1 cellular context compared by ENCODE assay signal in the genomic region with DNA sequence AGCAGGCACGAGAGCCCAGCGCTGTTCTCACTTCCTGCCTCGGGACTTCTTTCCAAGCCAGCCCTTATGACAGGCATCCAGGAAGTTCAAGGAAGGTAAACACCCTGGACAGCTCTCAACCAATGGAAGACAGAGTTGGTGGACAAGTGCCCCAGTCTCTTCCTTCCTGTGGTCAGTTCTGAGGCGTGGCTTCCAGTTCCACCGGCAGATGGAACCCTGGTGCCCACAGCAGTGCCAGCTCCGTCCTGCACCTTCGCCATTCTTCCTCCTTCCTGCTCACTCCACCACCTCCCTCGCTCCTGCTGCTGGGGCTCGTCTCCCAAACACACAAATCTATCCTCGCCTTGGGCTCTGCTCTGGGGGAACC.
TF ChIP-seq lines count a peak whose summit lies in the region.

No MANE protein-coding gene starts in this region.

TF ChIP-seq in HepG2, 621 proteins besides CTCF, POLR2A, EP300 and RAD21 (continued from another document and continues in another):
- no peak for TF ChIP-seq TAF15 (IDR thresholded peaks at IDR 0.05; ENCODE audit: low read depth, low read length, poor library complexity, severe bottlenecking)
- no peak for TF ChIP-seq PITX1 (CRISPR knock-in tag; IDR thresholded peaks at IDR 0.05)
- TF ChIP-seq ZNF337 (CRISPR knock-in tag; IDR thresholded peaks at IDR 0.05; ENCODE audit: borderline replicate concordance, low read depth): no peak
- TF ChIP-seq NRL (CRISPR knock-in tag; IDR thresholded peaks at IDR 0.05; ENCODE audit: borderline replicate concordance): no peak
- TF ChIP-seq GATAD1 (CRISPR knock-in tag; IDR thresholded peaks at IDR 0.05): peak; percentile 25; the same call in 1 of the 2 replicates
- TF ChIP-seq, protein P1, sequence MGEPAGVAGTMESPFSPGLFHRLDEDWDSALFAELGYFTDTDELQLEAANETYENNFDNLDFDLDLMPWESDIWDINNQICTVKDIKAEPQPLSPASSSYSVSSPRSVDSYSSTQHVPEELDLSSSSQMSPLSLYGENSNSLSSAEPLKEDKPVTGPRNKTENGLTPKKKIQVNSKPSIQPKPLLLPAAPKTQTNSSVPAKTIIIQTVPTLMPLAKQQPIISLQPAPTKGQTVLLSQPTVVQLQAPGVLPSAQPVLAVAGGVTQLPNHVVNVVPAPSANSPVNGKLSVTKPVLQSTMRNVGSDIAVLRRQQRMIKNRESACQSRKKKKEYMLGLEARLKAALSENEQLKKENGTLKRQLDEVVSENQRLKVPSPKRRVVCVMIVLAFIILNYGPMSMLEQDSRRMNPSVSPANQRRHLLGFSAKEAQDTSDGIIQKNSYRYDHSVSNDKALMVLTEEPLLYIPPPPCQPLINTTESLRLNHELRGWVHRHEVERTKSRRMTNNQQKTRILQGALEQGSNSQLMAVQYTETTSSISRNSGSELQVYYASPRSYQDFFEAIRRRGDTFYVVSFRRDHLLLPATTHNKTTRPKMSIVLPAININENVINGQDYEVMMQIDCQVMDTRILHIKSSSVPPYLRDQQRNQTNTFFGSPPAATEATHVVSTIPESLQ (CRISPR knock-in tag; conservative IDR thresholded peaks at IDR 0.05): no peak
- TF ChIP-seq ZNF251 (CRISPR knock-in tag; IDR thresholded peaks at IDR 0.05): no peak
- no peak for TF ChIP-seq ZEB1 (IDR thresholded peaks at IDR 0.05; ENCODE audit: insufficient replicate concordance, low read depth)
- TF ChIP-seq, protein P2, sequence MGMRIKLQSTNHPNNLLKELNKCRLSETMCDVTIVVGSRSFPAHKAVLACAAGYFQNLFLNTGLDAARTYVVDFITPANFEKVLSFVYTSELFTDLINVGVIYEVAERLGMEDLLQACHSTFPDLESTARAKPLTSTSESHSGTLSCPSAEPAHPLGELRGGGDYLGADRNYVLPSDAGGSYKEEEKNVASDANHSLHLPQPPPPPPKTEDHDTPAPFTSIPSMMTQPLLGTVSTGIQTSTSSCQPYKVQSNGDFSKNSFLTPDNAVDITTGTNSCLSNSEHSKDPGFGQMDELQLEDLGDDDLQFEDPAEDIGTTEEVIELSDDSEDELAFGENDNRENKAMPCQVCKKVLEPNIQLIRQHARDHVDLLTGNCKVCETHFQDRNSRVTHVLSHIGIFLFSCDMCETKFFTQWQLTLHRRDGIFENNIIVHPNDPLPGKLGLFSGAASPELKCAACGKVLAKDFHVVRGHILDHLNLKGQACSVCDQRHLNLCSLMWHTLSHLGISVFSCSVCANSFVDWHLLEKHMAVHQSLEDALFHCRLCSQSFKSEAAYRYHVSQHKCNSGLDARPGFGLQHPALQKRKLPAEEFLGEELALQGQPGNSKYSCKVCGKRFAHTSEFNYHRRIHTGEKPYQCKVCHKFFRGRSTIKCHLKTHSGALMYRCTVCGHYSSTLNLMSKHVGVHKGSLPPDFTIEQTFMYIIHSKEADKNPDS (CRISPR knock-in tag; IDR thresholded peaks at IDR 0.05): no peak
- TF ChIP-seq XRCC5 (optimal IDR thresholded peaks at IDR 0.05; ENCODE audit: low read length): peak; percentile 12
- TF ChIP-seq ZNF567 (CRISPR knock-in tag; IDR thresholded peaks at IDR 0.05; ENCODE audit: borderline replicate concordance): no peak
- TF ChIP-seq ETV5 (CRISPR knock-in tag; IDR thresholded peaks at IDR 0.05; ENCODE audit: borderline replicate concordance): peak; percentile 56; the same call in 1 of the 2 replicates
- TF ChIP-seq, protein P3, sequence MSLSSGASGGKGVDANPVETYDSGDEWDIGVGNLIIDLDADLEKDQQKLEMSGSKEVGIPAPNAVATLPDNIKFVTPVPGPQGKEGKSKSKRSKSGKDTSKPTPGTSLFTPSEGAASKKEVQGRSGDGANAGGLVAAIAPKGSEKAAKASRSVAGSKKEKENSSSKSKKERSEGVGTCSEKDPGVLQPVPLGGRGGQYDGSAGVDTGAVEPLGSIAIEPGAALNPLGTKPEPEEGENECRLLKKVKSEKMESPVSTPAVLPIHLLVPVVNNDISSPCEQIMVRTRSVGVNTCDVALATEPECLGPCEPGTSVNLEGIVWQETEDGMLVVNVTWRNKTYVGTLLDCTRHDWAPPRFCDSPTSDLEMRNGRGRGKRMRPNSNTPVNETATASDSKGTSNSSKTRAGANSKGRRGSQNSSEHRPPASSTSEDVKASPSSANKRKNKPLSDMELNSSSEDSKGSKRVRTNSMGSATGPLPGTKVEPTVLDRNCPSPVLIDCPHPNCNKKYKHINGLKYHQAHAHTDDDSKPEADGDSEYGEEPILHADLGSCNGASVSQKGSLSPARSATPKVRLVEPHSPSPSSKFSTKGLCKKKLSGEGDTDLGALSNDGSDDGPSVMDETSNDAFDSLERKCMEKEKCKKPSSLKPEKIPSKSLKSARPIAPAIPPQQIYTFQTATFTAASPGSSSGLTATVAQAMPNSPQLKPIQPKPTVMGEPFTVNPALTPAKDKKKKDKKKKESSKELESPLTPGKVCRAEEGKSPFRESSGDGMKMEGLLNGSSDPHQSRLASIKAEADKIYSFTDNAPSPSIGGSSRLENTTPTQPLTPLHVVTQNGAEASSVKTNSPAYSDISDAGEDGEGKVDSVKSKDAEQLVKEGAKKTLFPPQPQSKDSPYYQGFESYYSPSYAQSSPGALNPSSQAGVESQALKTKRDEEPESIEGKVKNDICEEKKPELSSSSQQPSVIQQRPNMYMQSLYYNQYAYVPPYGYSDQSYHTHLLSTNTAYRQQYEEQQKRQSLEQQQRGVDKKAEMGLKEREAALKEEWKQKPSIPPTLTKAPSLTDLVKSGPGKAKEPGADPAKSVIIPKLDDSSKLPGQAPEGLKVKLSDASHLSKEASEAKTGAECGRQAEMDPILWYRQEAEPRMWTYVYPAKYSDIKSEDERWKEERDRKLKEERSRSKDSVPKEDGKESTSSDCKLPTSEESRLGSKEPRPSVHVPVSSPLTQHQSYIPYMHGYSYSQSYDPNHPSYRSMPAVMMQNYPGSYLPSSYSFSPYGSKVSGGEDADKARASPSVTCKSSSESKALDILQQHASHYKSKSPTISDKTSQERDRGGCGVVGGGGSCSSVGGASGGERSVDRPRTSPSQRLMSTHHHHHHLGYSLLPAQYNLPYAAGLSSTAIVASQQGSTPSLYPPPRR (CRISPR knock-in tag; IDR thresholded peaks at IDR 0.05; ENCODE audit: borderline replicate concordance): no peak
- 0 out of 2 replicates have a peak, but pooled peaks have one; percentile 0 for TF ChIP-seq ZNF670 (CRISPR knock-in tag; IDR thresholded peaks at IDR 0.05; ENCODE audit: borderline replicate concordance)
- TF ChIP-seq ZNF883 (CRISPR knock-in tag; IDR thresholded peaks at IDR 0.05; ENCODE audit: not compliant biosample characterization): no peak
- no peak for TF ChIP-seq MTF2 (CRISPR knock-in tag; IDR thresholded peaks at IDR 0.05; ENCODE audit: borderline replicate concordance)
- TF ChIP-seq ZNF335 (CRISPR knock-in tag; IDR thresholded peaks at IDR 0.05): peak; percentile 54; the same call in 1 of the 2 replicates
- TF ChIP-seq, protein P4, sequence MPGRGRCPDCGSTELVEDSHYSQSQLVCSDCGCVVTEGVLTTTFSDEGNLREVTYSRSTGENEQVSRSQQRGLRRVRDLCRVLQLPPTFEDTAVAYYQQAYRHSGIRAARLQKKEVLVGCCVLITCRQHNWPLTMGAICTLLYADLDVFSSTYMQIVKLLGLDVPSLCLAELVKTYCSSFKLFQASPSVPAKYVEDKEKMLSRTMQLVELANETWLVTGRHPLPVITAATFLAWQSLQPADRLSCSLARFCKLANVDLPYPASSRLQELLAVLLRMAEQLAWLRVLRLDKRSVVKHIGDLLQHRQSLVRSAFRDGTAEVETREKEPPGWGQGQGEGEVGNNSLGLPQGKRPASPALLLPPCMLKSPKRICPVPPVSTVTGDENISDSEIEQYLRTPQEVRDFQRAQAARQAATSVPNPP (CRISPR knock-in tag; IDR thresholded peaks at IDR 0.05): no peak
- TF ChIP-seq ZFYVE20 (CRISPR knock-in tag; IDR thresholded peaks at IDR 0.05; ENCODE audit: borderline replicate concordance, low read depth): no peak
- no peak for TF ChIP-seq ARHGAP35 (CRISPR knock-in tag; IDR thresholded peaks at IDR 0.05; ENCODE audit: borderline replicate concordance)
- TF ChIP-seq, protein P5, sequence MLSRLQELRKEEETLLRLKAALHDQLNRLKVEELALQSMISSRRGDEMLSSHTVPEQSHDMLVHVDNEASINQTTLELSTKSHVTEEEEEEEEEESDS (CRISPR knock-in tag; IDR thresholded peaks at IDR 0.05; ENCODE audit: borderline replicate concordance): no peak
- no peak for TF ChIP-seq ZNF326 (CRISPR knock-in tag; IDR thresholded peaks at IDR 0.05; ENCODE audit: borderline replicate concordance)
- TF ChIP-seq, protein P6, sequence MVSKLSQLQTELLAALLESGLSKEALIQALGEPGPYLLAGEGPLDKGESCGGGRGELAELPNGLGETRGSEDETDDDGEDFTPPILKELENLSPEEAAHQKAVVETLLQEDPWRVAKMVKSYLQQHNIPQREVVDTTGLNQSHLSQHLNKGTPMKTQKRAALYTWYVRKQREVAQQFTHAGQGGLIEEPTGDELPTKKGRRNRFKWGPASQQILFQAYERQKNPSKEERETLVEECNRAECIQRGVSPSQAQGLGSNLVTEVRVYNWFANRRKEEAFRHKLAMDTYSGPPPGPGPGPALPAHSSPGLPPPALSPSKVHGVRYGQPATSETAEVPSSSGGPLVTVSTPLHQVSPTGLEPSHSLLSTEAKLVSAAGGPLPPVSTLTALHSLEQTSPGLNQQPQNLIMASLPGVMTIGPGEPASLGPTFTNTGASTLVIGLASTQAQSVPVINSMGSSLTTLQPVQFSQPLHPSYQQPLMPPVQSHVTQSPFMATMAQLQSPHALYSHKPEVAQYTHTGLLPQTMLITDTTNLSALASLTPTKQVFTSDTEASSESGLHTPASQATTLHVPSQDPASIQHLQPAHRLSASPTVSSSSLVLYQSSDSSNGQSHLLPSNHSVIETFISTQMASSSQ (IDR thresholded peaks at IDR 0.05; ENCODE audit: low read depth): no peak
- TF ChIP-seq, protein P6 (CRISPR knock-in tag; IDR thresholded peaks at IDR 0.05; ENCODE audit: borderline replicate concordance): no peak
- peak; percentile 14; the same call in 1 of the 2 replicates for TF ChIP-seq SP5 (CRISPR knock-in tag; IDR thresholded peaks at IDR 0.05; ENCODE audit: borderline replicate concordance, low read depth)
- no peak for TF ChIP-seq ZNF546 (CRISPR knock-in tag; conservative IDR thresholded peaks at IDR 0.05)
- 0 out of 2 replicates have a peak, but pooled peaks have one; percentile 22 for TF ChIP-seq TARDBP (CRISPR knock-in tag; IDR thresholded peaks at IDR 0.05)
- TF ChIP-seq HNRNPK (IDR thresholded peaks at IDR 0.05; ENCODE audit: low read depth, low read length, poor library complexity, severe bottlenecking): no peak
- TF ChIP-seq SSRP1 (CRISPR knock-in tag; IDR thresholded peaks at IDR 0.05): no peak
- no peak for TF ChIP-seq FOSL2 (CRISPR knock-in tag; IDR thresholded peaks at IDR 0.05)
- TF ChIP-seq HNF4G (IDR thresholded peaks at IDR 0.05; ENCODE audit: borderline replicate concordance, low read depth, low read length): no peak
- TF ChIP-seq HNF4G (CRISPR knock-in tag; IDR thresholded peaks at IDR 0.05; ENCODE audit: borderline replicate concordance, low read depth): no peak
- no peak for TF ChIP-seq NCOR1 (IDR thresholded peaks at IDR 0.05; ENCODE audit: borderline replicate concordance, low read length)
- TF ChIP-seq ZNF841 (CRISPR knock-in tag; IDR thresholded peaks at IDR 0.05; ENCODE audit: borderline replicate concordance): no peak
- peak; percentile 46 for TF ChIP-seq STAG1 (CRISPR knock-in tag; IDR thresholded peaks at IDR 0.05)
- TF ChIP-seq ZNF556 (CRISPR knock-in tag; IDR thresholded peaks at IDR 0.05; ENCODE audit: borderline replicate concordance): no peak
- TF ChIP-seq STAT5B (CRISPR knock-in tag; IDR thresholded peaks at IDR 0.05): no peak
- TF ChIP-seq SRY (CRISPR knock-in tag; IDR thresholded peaks at IDR 0.05): no peak
- no peak for TF ChIP-seq ZNF652 (CRISPR knock-in tag; IDR thresholded peaks at IDR 0.05; ENCODE audit: borderline replicate concordance, low read depth)
- TF ChIP-seq, protein P7, sequence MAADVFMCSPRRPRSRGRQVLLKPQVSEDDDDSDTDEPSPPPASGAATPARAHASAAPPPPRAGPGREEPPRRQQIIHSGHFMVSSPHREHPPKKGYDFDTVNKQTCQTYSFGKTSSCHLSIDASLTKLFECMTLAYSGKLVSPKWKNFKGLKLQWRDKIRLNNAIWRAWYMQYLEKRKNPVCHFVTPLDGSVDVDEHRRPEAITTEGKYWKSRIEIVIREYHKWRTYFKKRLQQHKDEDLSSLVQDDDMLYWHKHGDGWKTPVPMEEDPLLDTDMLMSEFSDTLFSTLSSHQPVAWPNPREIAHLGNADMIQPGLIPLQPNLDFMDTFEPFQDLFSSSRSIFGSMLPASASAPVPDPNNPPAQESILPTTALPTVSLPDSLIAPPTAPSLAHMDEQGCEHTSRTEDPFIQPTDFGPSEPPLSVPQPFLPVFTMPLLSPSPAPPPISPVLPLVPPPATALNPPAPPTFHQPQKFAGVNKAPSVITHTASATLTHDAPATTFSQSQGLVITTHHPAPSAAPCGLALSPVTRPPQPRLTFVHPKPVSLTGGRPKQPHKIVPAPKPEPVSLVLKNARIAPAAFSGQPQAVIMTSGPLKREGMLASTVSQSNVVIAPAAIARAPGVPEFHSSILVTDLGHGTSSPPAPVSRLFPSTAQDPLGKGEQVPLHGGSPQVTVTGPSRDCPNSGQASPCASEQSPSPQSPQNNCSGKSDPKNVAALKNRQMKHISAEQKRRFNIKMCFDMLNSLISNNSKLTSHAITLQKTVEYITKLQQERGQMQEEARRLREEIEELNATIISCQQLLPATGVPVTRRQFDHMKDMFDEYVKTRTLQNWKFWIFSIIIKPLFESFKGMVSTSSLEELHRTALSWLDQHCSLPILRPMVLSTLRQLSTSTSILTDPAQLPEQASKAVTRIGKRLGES (CRISPR knock-in tag; IDR thresholded peaks at IDR 0.05; ENCODE audit: borderline replicate concordance): no peak
- 0 out of 2 replicates have a peak, but pooled peaks have one; percentile 14 for TF ChIP-seq ZNF816 (CRISPR knock-in tag; IDR thresholded peaks at IDR 0.05; ENCODE audit: borderline replicate concordance)
- TF ChIP-seq AGO2 (optimal IDR thresholded peaks at IDR 0.05; ENCODE audit: low read depth, low read length): no peak
- TF ChIP-seq, protein P8, sequence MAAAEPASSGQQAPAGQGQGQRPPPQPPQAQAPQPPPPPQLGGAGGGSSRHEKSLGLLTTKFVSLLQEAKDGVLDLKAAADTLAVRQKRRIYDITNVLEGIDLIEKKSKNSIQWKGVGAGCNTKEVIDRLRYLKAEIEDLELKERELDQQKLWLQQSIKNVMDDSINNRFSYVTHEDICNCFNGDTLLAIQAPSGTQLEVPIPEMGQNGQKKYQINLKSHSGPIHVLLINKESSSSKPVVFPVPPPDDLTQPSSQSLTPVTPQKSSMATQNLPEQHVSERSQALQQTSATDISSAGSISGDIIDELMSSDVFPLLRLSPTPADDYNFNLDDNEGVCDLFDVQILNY (CRISPR knock-in tag; conservative IDR thresholded peaks at IDR 0.05): no peak
- no peak for TF ChIP-seq ZNF776 (CRISPR knock-in tag; IDR thresholded peaks at IDR 0.05)
- TF ChIP-seq ZNF598 (CRISPR knock-in tag; IDR thresholded peaks at IDR 0.05; ENCODE audit: borderline replicate concordance): no peak
- no peak for TF ChIP-seq SMAD3 (CRISPR knock-in tag; IDR thresholded peaks at IDR 0.05)
